ENCODE assay signal across 24 cellular contexts in the genomic region with DNA sequence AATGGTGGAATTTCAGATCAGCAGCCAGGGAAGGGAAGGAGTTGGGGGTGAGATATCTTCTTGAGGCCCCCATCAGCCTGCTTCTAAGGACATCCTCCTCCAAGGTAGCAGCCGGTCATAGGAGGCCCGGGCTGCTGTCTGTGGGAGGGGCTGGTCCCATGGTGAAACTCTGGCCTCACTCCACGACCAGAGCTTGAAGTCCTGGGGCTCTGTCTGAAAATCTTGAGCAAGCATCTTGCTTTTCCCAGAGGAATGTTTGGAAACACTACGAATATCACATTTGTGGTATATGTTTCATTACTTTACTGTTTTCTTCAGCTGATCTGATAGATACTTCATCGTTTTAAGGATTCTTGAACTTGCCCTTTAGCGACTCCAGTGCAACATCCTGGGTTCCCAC.
DNase-seq lines count a peak whose midpoint lies in the region; ATAC-seq and TF ChIP-seq lines count a peak whose summit lies in the region.
"Had no signal": no experiment of that assay in that cellular context is flagged by ENCODE, and none has a peak within 500 bp of the region (broad histone marks: within the 10 kb centered on the region; RNA-seq: fewer than 3 reads in every experiment).

No MANE protein-coding gene starts in this region.

- CTCF ChIA-PET in AG04449 (lab: Yijun Ruan, JAX) (interaction anchor here (0.7 to 1.5 kb wide), 3 partner anchors 9 to 249 kb away, joined by 3 read pairs; no protein-coding TSS in a partner anchor), T-cell (lab: Charles Lee) (no interaction called here)

- no peak overlapping the region for H3K4me3 ChIP-seq in AG04449 (ENCODE audit: low read depth, low read length)
- H3K4me3 ChIP-seq: vagina had no signal

- no peak for ATAC-seq in T-cell (replicated peaks in 1 of 4)
- ATAC-seq: activated T-cell treated with anti-CD3 and anti-CD28 coated beads, Interleukin-2, amount 50 U/mL, for 72 hours; stimulated activated effector memory CD8-positive, alpha-beta T cell treated with anti-CD3 and anti-CD28 coated beads, Interleukin-12 subunit alpha, Interleukin-12 subunit beta, amount 100 ng/mL, for 72 hours had no signal

- peaks cover 4% of the 10 kb centered on the region for H3K27me3 Mint-ChIP-seq in chondrocyte (ENCODE audit: low read depth)
- H3K27me3 Mint-ChIP-seq in T-cell: no peaks in the 10 kb centered on the region

- no peak for TF ChIP-seq CTCF in AG04449 (IDR thresholded peaks at IDR 0.05; ENCODE audit: insufficient read depth, low read length, missing control alignments)
- TF ChIP-seq CTCF in chondrocyte (IDR thresholded peaks at IDR 0.05): no peak
- TF ChIP-seq CTCF in GM13977 (IDR thresholded peaks at IDR 0.05; ENCODE audit: extremely low read depth, insufficient read depth, missing control alignments): no peak

- H3K4me1 Mint-ChIP-seq in chondrocyte (ENCODE audit: low read depth) (peaks cover 20% of the 10 kb centered on the region), T-cell (no peaks in the 10 kb centered on the region)
- H3K4me1 Mint-ChIP-seq: neural crest cell; stimulated activated effector memory CD8-positive, alpha-beta T cell treated with anti-CD3 and anti-CD28 coated beads, Interleukin-12 subunit alpha, Interleukin-12 subunit beta, amount 100 ng/mL, for 72 hours had no signal

- POLR2A ChIA-PET in AG04449 (lab: Yijun Ruan, JAX): no interaction called here
- POLR2A ChIA-PET in T-cell (lab: Charles Lee): no interaction called here

- H3K27ac Mint-ChIP-seq in chondrocyte (ENCODE audit: unreplicated experiment) (peak overlapping the region; percentile 13), T-cell (no peak overlapping the region)
- H3K27ac Mint-ChIP-seq: activated naive CD4-positive, alpha-beta T cell treated with anti-CD3 and anti-CD28 coated beads for 36 hours; activated T-cell treated with anti-CD3 and anti-CD28 coated beads, Interleukin-2, amount 50 U/mL, for 72 hours; CD4-positive, alpha-beta T cell; stimulated activated effector memory CD8-positive, alpha-beta T cell treated with anti-CD3 and anti-CD28 coated beads, Interleukin-12 subunit alpha, Interleukin-12 subunit beta, amount 100 ng/mL, for 72 hours had no signal

- peak; percentile 37 for DNase-seq in AG04449 (ENCODE audit: low read depth, low spot score)
- DNase-seq in GM04503 (ENCODE audit: low read depth): peak; percentile 16
- no peak for DNase-seq in chondrocyte (ENCODE audit: low spot score)
- peak; percentile 56 for DNase-seq in iris pigment epithelial cell (ENCODE audit: low read depth)
- DNase-seq in T-cell: no peak
- no peak for DNase-seq in activated CD4-positive, alpha-beta T cell treated with anti-CD3 and anti-CD28 coated beads, Interleukin-2, amount 50 U/mL, for 1 hour
- no peak for DNase-seq in activated T-cell treated with anti-CD3 and anti-CD28 coated beads, Interleukin-2, amount 50 U/mL, for 1 hour
- DNase-seq in GM13977 (ENCODE audit: low spot score): no peak
- DNase-seq: ACHN; activated CD4-positive, alpha-beta T cell treated with anti-CD3 and anti-CD28 coated beads for 1 hour; activated CD8-positive, alpha-beta memory T cell treated with anti-CD3 and anti-CD28 coated beads for 24 hours; activated naive CD4-positive, alpha-beta T cell treated with anti-CD3 and anti-CD28 coated beads for 36 hours; activated T-cell treated with anti-CD3 and anti-CD28 coated beads, Interleukin-2, amount 50 U/mL, for 72 hours; CD4-positive, alpha-beta T cell; cerebellar nuclear complex; effector CD4-positive, alpha-beta T cell; glutamatergic neuron; Karpas-422; NCI-H1694; NCI-H2171 treated with DMSO at 0.1 percent for 48 hours; stimulated activated CD4-positive, alpha-beta T cell treated with anti-CD3 and anti-CD28 coated beads, Interleukin-2, amount 100 ng/mL, for 24 hours had no signal

- H3K9me3 Mint-ChIP-seq in chondrocyte (ENCODE audit: low read depth): no peaks in the 10 kb centered on the region
- H3K9me3 Mint-ChIP-seq in T-cell: no peaks in the 10 kb centered on the region
- H3K9me3 Mint-ChIP-seq: activated naive CD4-positive, alpha-beta T cell treated with anti-CD3 and anti-CD28 coated beads for 36 hours; CD4-positive, alpha-beta T cell; neural crest cell; stimulated activated effector memory CD8-positive, alpha-beta T cell treated with anti-CD3 and anti-CD28 coated beads, Interleukin-12 subunit alpha, Interleukin-12 subunit beta, amount 100 ng/mL, for 72 hours had no signal

- in situ Hi-C loops in GM13977 (cut with MboI; ENCODE audit: low pct_unique_long_range_greater_than_20kb, low sequenced_read_pairs, unreplicated experiment): no loop called here

- H3K4me3 Mint-ChIP-seq in chondrocyte (ENCODE audit: unreplicated experiment) (no peak overlapping the region), T-cell (no peak overlapping the region)
- H3K4me3 Mint-ChIP-seq: activated naive CD4-positive, alpha-beta T cell treated with anti-CD3 and anti-CD28 coated beads for 36 hours; activated T-cell treated with anti-CD3 and anti-CD28 coated beads, Interleukin-2, amount 50 U/mL, for 72 hours; CD4-positive, alpha-beta T cell; neural crest cell; stimulated activated effector memory CD8-positive, alpha-beta T cell treated with anti-CD3 and anti-CD28 coated beads, Interleukin-12 subunit alpha, Interleukin-12 subunit beta, amount 100 ng/mL, for 72 hours had no signal

- H3K36me3 Mint-ChIP-seq in chondrocyte (ENCODE audit: low read depth) (no peaks in the 10 kb centered on the region), T-cell (no peaks in the 10 kb centered on the region)
- H3K36me3 Mint-ChIP-seq: stimulated activated effector memory CD8-positive, alpha-beta T cell treated with anti-CD3 and anti-CD28 coated beads, Interleukin-12 subunit alpha, Interleukin-12 subunit beta, amount 100 ng/mL, for 72 hours had no signal

Comparison
In these comparisons a context has a peak if more than half of its experiments do, and no peak if none do; other contexts are left out.
1. DNase-seq: peak in AG04449 (single experiment), GM04503 (single experiment) and iris pigment epithelial cell (single experiment); none in chondrocyte (single experiment), T-cell (0 of 34), activated CD4-positive, alpha-beta T cell treated with anti-CD3 and anti-CD28 coated beads, Interleukin-2, amount 50 U/mL, for 1 hour (single experiment), activated T-cell treated with anti-CD3 and anti-CD28 coated beads, Interleukin-2, amount 50 U/mL, for 1 hour (single experiment) and GM13977 (single experiment).